ENCODE assay signal across 13 cellular contexts in genomic region chr6:150238294-150238693, GRCh38.
DNase-seq lines count a peak whose midpoint lies in the region; ATAC-seq and TF ChIP-seq lines count a peak whose summit lies in the region.
"Had no signal": no experiment of that assay in that cellular context is flagged by ENCODE, and none has a peak within 500 bp of the region (broad histone marks: within the 10 kb centered on the region; RNA-seq: fewer than 3 reads in every experiment).

No MANE protein-coding gene starts in this region.

- intact Hi-C loops in posterior vena cava (cut with DNase I): loop anchor here in 1 of 2 donors (1.0 to 5.0 kb wide), 2 partner anchors 20 to 359 kb away; partner anchors contain the start of gene PLEKHG1

- H3K4me3 ChIP-seq in RWPE2 (ENCODE audit: severe bottlenecking) (no peak overlapping the region), fibroblast of pulmonary artery (replicated peaks; ENCODE audit: low read depth, low read length) (no peak overlapping the region)

- H3K27me3 Mint-ChIP-seq in nephron (ENCODE audit: low read depth): peaks cover 25% of the 10 kb centered on the region
- H3K27me3 Mint-ChIP-seq: CD4-positive, alpha-beta T cell had no signal

- peak; percentile 40 for DNase-seq in Daoy (ENCODE audit: low read depth)
- DNase-seq in RWPE2 (ENCODE audit: low spot score): no peak
- DNase-seq in fibroblast of pulmonary artery (ENCODE audit: low read depth): peak; percentile 27
- DNase-seq in Ammon's horn (ENCODE audit: low spot score): no peak
- no peak for DNase-seq in posterior vena cava (ENCODE audit: low spot score)
- DNase-seq: activated naive CD8-positive, alpha-beta T cell treated with anti-CD3 and anti-CD28 coated beads, Interleukin-2, amount 50 U/mL, for 24 hours; CD4-positive, alpha-beta T cell; naive B cell; NCI-H1930 had no signal

- peaks cover 17% of the 10 kb centered on the region for H3K36me3 Mint-ChIP-seq in nephron (ENCODE audit: low read depth)

- no peak overlapping the region for H3K4me3 Mint-ChIP-seq in nephron
- H3K4me3 Mint-ChIP-seq: activated naive CD8-positive, alpha-beta T cell treated with anti-CD3 and anti-CD28 coated beads, Interleukin-2, amount 50 U/mL, for 24 hours; CD4-positive, alpha-beta T cell; naive B cell; T-helper 2 cell treated with Interferon-gamma antibody and Interleukin-4, amounts not matched to agents 5 μg/mL and 100 μg/mL, for 36 hours had no signal

- ATAC-seq in RWPE2 (ENCODE audit: low read depth): no peak
- ATAC-seq in GM19328 (IDR thresholded peaks at IDR 0.05; ENCODE audit: unreplicated experiment): no peak
- no peak for ATAC-seq in GM18858 (IDR thresholded peaks at IDR 0.05; ENCODE audit: unreplicated experiment)
- ATAC-seq: activated naive CD8-positive, alpha-beta T cell treated with anti-CD3 and anti-CD28 coated beads, Interleukin-2, amount 50 U/mL, for 24 hours had no signal

- peak overlapping the region; percentile 3 for H3K27ac ChIP-seq in RWPE2 (ENCODE audit: poor library complexity, severe bottlenecking)

- H3K9me3 Mint-ChIP-seq in nephron: peaks cover 16% of the 10 kb centered on the region
- H3K9me3 Mint-ChIP-seq: CD4-positive, alpha-beta T cell had no signal

- H3K4me1 Mint-ChIP-seq in nephron: peaks cover 8% of the 10 kb centered on the region

- H3K27ac Mint-ChIP-seq in nephron: peak overlapping the region in 2 of 3 experiments; percentile 16 to 64
- H3K27ac Mint-ChIP-seq: activated naive CD8-positive, alpha-beta T cell treated with anti-CD3 and anti-CD28 coated beads, Interleukin-2, amount 50 U/mL, for 24 hours; CD4-positive, alpha-beta T cell; T-helper 2 cell treated with Interferon-gamma antibody and Interleukin-4, amounts not matched to agents 5 μg/mL and 100 μg/mL, for 36 hours had no signal

- H3K4me1 ChIP-seq in RWPE2 (ENCODE audit: insufficient read depth, poor library complexity, severe bottlenecking): peaks cover 1% of the 10 kb centered on the region

- H3K36me3 ChIP-seq in RWPE2 (ENCODE audit: low read depth): peaks cover 8% of the 10 kb centered on the region; the same call in 1 of the 2 replicates

- H3K27me3 ChIP-seq in RWPE2 (ENCODE audit: insufficient read depth, poor library complexity, severe bottlenecking): no peaks in the 10 kb centered on the region

- TF ChIP-seq CTCF in RWPE2 (IDR thresholded peaks at IDR 0.05; ENCODE audit: poor library complexity, severe bottlenecking): no peak
- TF ChIP-seq CTCF in fibroblast of pulmonary artery (IDR thresholded peaks at IDR 0.05; ENCODE audit: low read length, missing control alignments): no peak
- no peak for TF ChIP-seq CTCF in nephron (IDR thresholded peaks at IDR 0.05; ENCODE audit: unreplicated experiment in 3 of 3)

- no peaks in the 10 kb centered on the region for H3K9me3 ChIP-seq in RWPE2 (ENCODE audit: severe bottlenecking)

Comparison
In these comparisons a context has a peak if more than half of its experiments do, and no peak if none do; other contexts are left out.
1. DNase-seq: peak in Daoy (single experiment) and fibroblast of pulmonary artery (single experiment); none in RWPE2 (single experiment), Ammon's horn (single experiment) and posterior vena cava (single experiment).